22 cellular contexts compared by ENCODE assay signal in the genomic region with DNA sequence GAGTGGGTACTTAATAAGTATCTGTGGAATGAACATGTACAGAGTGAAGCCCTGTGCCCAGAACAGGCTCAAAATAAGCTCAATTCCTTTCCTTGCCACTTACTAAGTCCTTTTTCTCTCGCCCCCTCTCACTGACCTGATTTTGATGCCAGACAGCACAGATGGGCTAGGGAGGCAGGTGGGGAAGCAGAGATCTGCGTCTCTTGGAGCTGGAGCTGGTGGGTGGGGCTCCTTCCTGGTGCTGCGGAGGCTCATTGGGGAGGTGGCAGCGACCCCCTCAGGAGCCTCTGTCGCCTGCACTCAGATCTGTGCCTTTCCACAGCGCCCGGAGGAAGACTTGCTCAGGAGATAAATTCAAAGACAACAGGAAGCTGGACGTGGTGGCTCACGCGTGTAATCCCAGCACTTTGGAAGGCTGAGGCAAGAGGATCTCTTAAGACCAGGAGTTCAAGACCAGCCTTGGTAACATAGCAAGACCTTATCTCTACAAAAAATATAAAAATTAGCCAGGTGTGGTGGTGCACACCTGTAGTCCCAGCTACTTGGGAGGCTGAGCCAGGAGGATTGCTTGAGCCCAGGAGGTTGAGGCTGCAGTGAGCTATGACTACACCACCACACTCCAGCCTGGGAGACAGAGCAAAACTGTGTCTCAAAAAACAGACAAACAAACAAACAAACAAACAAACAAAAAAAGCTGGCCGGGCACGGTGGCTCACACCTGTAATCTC. TPM values are rescaled to one million over a fixed set of nuclear protein-coding genes. Genes with fewer than 3 reads are reported as not detected.
DNase-seq lines count a peak whose midpoint lies in the region; ATAC-seq and TF ChIP-seq lines count a peak whose summit lies in the region.
"Had no signal": no experiment of that assay in that cellular context is flagged by ENCODE, and none has a peak within 500 bp of the region (broad histone marks: within the 10 kb centered on the region; RNA-seq: fewer than 3 reads in every experiment).

No MANE protein-coding gene starts in this region.

- POLR2A ChIA-PET in naive thymus-derived CD8-positive, alpha-beta T cell (lab: Charles Lee): no interaction called here

- no peak overlapping the region for H3K4me2 ChIP-seq in GM23338
- H3K4me2 ChIP-seq: smooth muscle cell had no signal

- peaks cover 10% of the 10 kb centered on the region for H3K4me1 ChIP-seq in GM23338 (ENCODE audit: insufficient read depth)

- peak; percentile 50 to 59 for TF ChIP-seq CTCF in GM23338 (conservative IDR thresholded peaks at IDR 0.05; ENCODE audit: low read depth in 2 of 2)

- H3K27me3 ChIP-seq in GM23338 (ENCODE audit: insufficient read depth): no peaks in the 10 kb centered on the region
- H3K27me3 ChIP-seq: left lung had no signal

- peak; percentile 54 for ATAC-seq in GM23338
- no peak for ATAC-seq in naive thymus-derived CD8-positive, alpha-beta T cell
- ATAC-seq: CD8-positive, alpha-beta T cell; HCT116; left lung; mucosa of descending colon; stimulated activated naive CD8-positive, alpha-beta T cell treated with anti-CD3 and anti-CD28 coated beads, Interleukin-15, Interleukin-2, amounts not matched to agents 100 U/mL and 50 U/mL, for 24 hours had no signal

- H3K27me3 Mint-ChIP-seq in GM23338 (ENCODE audit: insufficient read depth, low read depth, poor library complexity): peaks cover 8% of the 10 kb centered on the region
- H3K27me3 Mint-ChIP-seq in naive thymus-derived CD8-positive, alpha-beta T cell: no peaks in the 10 kb centered on the region
- H3K27me3 Mint-ChIP-seq: central memory CD8-positive, alpha-beta T cell; type B pancreatic cell had no signal

- peak; percentile 71 for DNase-seq in GM23338 (ENCODE audit: low spot score)
- DNase-seq in NCI-H524 treated with DMSO at 0.1 percent for 48 hours (lab: John Stamatoyannopoulos, UW): peak; percentile 88
- peak; percentile 12 for DNase-seq in dermis blood vessel endothelial cell
- peak; percentile 73 for DNase-seq in occipital lobe (lab: John Stamatoyannopoulos, UW)
- no peak for DNase-seq in naive thymus-derived CD8-positive, alpha-beta T cell
- DNase-seq in A172 (ENCODE audit: low spot score): no peak
- DNase-seq in GM03348 (ENCODE audit: low spot score): no peak
- DNase-seq in NCI-H446 treated with DMSO at 0.1 percent for 48 hours (lab: John Stamatoyannopoulos, UW): no peak
- DNase-seq: activated CD4-positive, alpha-beta T cell treated with anti-CD3 and anti-CD28 coated beads, Interleukin-2, amount 50 U/mL, for 4 hours; activated naive CD4-positive, alpha-beta T cell; CD8-positive, alpha-beta T cell; DMS79; mucosa of descending colon; NCI-H1092 treated with DMSO at 0.1 percent for 48 hours; stimulated activated CD4-positive, alpha-beta T cell treated with anti-CD3 and anti-CD28 coated beads, Interleukin-4, amount 100 ng/mL, for 1 hour; stimulated activated naive CD8-positive, alpha-beta T cell treated with anti-CD3 and anti-CD28 coated beads, Interleukin-15, Interleukin-2, amounts not matched to agents 100 U/mL and 50 U/mL, for 24 hours had no signal

- peaks cover 15% of the 10 kb centered on the region for H4K20me1 ChIP-seq in GM23338 (replicated peaks; ENCODE audit: insufficient read depth)

- no peak overlapping the region for H3K4me3 ChIP-seq in GM23338
- H3K4me3 ChIP-seq: left lung, mucosa of descending colon, smooth muscle cell had no signal

- H3K27ac ChIP-seq in GM23338 (ENCODE audit: low read depth): no peak overlapping the region
- H3K27ac ChIP-seq: left lung had no signal

- H3K4me3 Mint-ChIP-seq in GM23338: no peak overlapping the region
- H3K4me3 Mint-ChIP-seq in naive thymus-derived CD8-positive, alpha-beta T cell: no peak overlapping the region
- H3K4me3 Mint-ChIP-seq: CD8-positive, alpha-beta T cell; central memory CD8-positive, alpha-beta T cell; type B pancreatic cell had no signal

- H2AFZ ChIP-seq in GM23338: no peak overlapping the region

- H3K9me3 Mint-ChIP-seq in GM23338: no peaks in the 10 kb centered on the region; the same call in 2 of the 3 replicates
- H3K9me3 Mint-ChIP-seq in naive thymus-derived CD8-positive, alpha-beta T cell: no peaks in the 10 kb centered on the region
- H3K9me3 Mint-ChIP-seq: CD8-positive, alpha-beta T cell; central memory CD8-positive, alpha-beta T cell; type B pancreatic cell had no signal

- H3F3A ChIP-seq in GM23338 (replicated peaks; ENCODE audit: low read depth): no peaks in the 10 kb centered on the region

- H3K36me3 Mint-ChIP-seq in GM23338 (ENCODE audit: low read depth): peaks cover 7% of the 10 kb centered on the region; the same call in 2 of the 3 replicates
- peaks cover 0 to 47% (median 0%) of the 10 kb centered on the region in 3 donors for H3K36me3 Mint-ChIP-seq in naive thymus-derived CD8-positive, alpha-beta T cell

- no peaks in the 10 kb centered on the region for H3K9me2 ChIP-seq in GM23338 (ENCODE audit: insufficient read depth)

- peak overlapping the region; percentile 59 for H3K27ac Mint-ChIP-seq in GM23338
- peak overlapping the region in 4 of 10 donors; percentile 19 to 77 (median 62) for H3K27ac Mint-ChIP-seq in naive thymus-derived CD8-positive, alpha-beta T cell
- H3K27ac Mint-ChIP-seq: CD8-positive, alpha-beta T cell; type B pancreatic cell had no signal

- H3K36me3 ChIP-seq in GM23338 (ENCODE audit: insufficient read depth): no peaks in the 10 kb centered on the region

- peaks cover 68% of the 10 kb centered on the region for H3K79me2 ChIP-seq in GM23338 (replicated peaks; ENCODE audit: insufficient read depth)

- peaks cover 40% of the 10 kb centered on the region for H3K4me1 Mint-ChIP-seq in GM23338
- peaks cover 48 to 80% (median 74%) of the 10 kb centered on the region in 4 donors for H3K4me1 Mint-ChIP-seq in naive thymus-derived CD8-positive, alpha-beta T cell

TF ChIP-seq in GM23338, 12 proteins besides CTCF, POLR2A, EP300 and RAD21:
- no peak for TF ChIP-seq ZNF114 (CRISPR knock-in tag; IDR thresholded peaks at IDR 0.05)

RNA-seq across cellular contexts. Expression of gene AKT2, which starts 14.6 kb away (rescaled TPM):
- total RNA-seq in GM23338 (2014; rRNA removed; shearing (Covaris generic)): 105 and 123 TPM in 2 replicates
- 16.6 and 17.6 TPM in 2 replicates for polyA plus RNA-seq in GM23338 (2016; fragmentation: Nextera tagmentation; extraction: Ambion mirVana)
- total RNA-seq in dermis blood vessel endothelial cell: 37.3 and 45.8 TPM in 2 replicates
- total RNA-seq in occipital lobe: 51.8 TPM
- 100 to 1,000 TPM; 202 to 210 TPM for total RNA-seq in naive thymus-derived CD8-positive, alpha-beta T cell
- 10 to 100 TPM; 21.5 to 26.9 (median 22.9) TPM for polyA plus RNA-seq in naive thymus-derived CD8-positive, alpha-beta T cell
- 76.5 and 78.4 TPM in 2 replicates for total RNA-seq in A172 (2014; rRNA removed; shearing (Covaris generic))

RNA-seq across cellular contexts. Expression of gene CCNP, which starts 44.0 kb away (rescaled TPM):
- 0.39 and 7.1 TPM in 2 replicates for total RNA-seq in GM23338 (2014; rRNA removed; shearing (Covaris generic))
- polyA plus RNA-seq in GM23338 (2016; fragmentation: Nextera tagmentation; extraction: Ambion mirVana): 2.2 and 3.3 TPM in 2 replicates
- total RNA-seq in dermis blood vessel endothelial cell (0.09 and 0.34 TPM in 2 replicates), occipital lobe (1.7 TPM)
- total RNA-seq in naive thymus-derived CD8-positive, alpha-beta T cell: 1 to 10 TPM; 2.3 to 2.6 TPM
- polyA plus RNA-seq in naive thymus-derived CD8-positive, alpha-beta T cell: under 1 TPM in 1 of 3 donors, not detected in 2; 0.14 TPM
- not detected in 2 replicates for total RNA-seq in A172 (2014; rRNA removed; shearing (Covaris generic))
- total RNA-seq: glomerular endothelial cell, smooth muscle cell had no signal

RNA-seq across cellular contexts. Expression of gene TTC9B, which starts 52.3 kb away (rescaled TPM):
- total RNA-seq in GM23338 (2014; rRNA removed; shearing (Covaris generic)): 0.35 and 0.63 TPM in 2 replicates
- polyA plus RNA-seq in GM23338 (2016; fragmentation: Nextera tagmentation; extraction: Ambion mirVana): 0.23 and 1.0 TPM in 2 replicates
- total RNA-seq in dermis blood vessel endothelial cell: not detected in 2 replicates
- total RNA-seq in occipital lobe: 59.0 TPM
- not detected for total RNA-seq in naive thymus-derived CD8-positive, alpha-beta T cell
- polyA plus RNA-seq in naive thymus-derived CD8-positive, alpha-beta T cell: not detected
- 0.29 TPM in 1 of 2 replicates, not detected in the other for total RNA-seq in A172 (2014; rRNA removed; shearing (Covaris generic))
- total RNA-seq: CD8-positive, alpha-beta T cell; glomerular endothelial cell; left lung; smooth muscle cell had no signal
- polyA plus RNA-seq: smooth muscle cell had no signal

Comparison
In these comparisons a context has a peak if more than half of its experiments do, and no peak if none do; other contexts are left out.
1. DNase-seq: peak in GM23338 (single experiment), NCI-H524 treated with DMSO at 0.1 percent for 48 hours (single experiment), dermis blood vessel endothelial cell (single experiment) and occipital lobe (single experiment); none in naive thymus-derived CD8-positive, alpha-beta T cell (0 of 10), A172 (single experiment), GM03348 (single experiment) and NCI-H446 treated with DMSO at 0.1 percent for 48 hours (single experiment).
2. RNA of gene TTC9B, which starts 52.3 kb away (total RNA-seq): 59.0 TPM in occipital lobe (single experiment); 0.35 to 0.63 TPM in GM23338, not detected in dermis blood vessel endothelial cell, not detected in naive thymus-derived CD8-positive, alpha-beta T cell and 0.29 TPM in A172; every median in the first group is over 10 times any median in the second.